ENCODE assay signal across 28 cellular contexts in genomic region chr11:69416746-69417145, GRCh38.
A peak's percentile ranks its signal among the peaks of the same experiment; 100 is the strongest.
DNase-seq lines count a peak whose midpoint lies in the region; ATAC-seq and TF ChIP-seq lines count a peak whose summit lies in the region.
"Had no signal": no experiment of that assay in that cellular context is flagged by ENCODE, and none has a peak within 500 bp of the region (broad histone marks: within the 10 kb centered on the region; RNA-seq: fewer than 3 reads in every experiment).

No MANE protein-coding gene starts in this region.

- no peak overlapping the region for H3K9ac ChIP-seq in subcutaneous abdominal adipose tissue (ENCODE audit: low read length in 5 of 5)

- H4K20me1 ChIP-seq in GM23338 (replicated peaks; ENCODE audit: insufficient read depth) (no peaks in the 10 kb centered on the region), hepatocyte (ENCODE audit: insufficient read depth, poor library complexity, severe bottlenecking) (no peaks in the 10 kb centered on the region)

- no peak overlapping the region for H3K4me3 Mint-ChIP-seq in GM23338
- no peak overlapping the region for H3K4me3 Mint-ChIP-seq in activated T-helper 1 cell treated with anti-CD3 and anti-CD28 coated beads, Interleukin-12 subunit alpha, Interleukin-12 subunit beta, Interleukin-2, Interleukin-4 antibody, amounts not matched to agents 30 ng/mL and 10 ng/mL and 1 ng/mL, durations not matched to agents 14 hours and 24 hours and 36 hours
- H3K4me3 Mint-ChIP-seq: activated naive CD8-positive, alpha-beta T cell treated with anti-CD3 and anti-CD28 coated beads, Interleukin-2, amount 10 ng/mL, durations not matched to agents 7 days and 5 days; activated T-cell treated with anti-CD3 and anti-CD28 coated beads, Interleukin-2, amount 50 U/mL, for 4 hours; naive thymus-derived CD8-positive, alpha-beta T cell; T-helper 17 cell had no signal

- H3K27ac ChIP-seq in GM23338 (ENCODE audit: low read depth) = no peak overlapping the region
- peak overlapping the region; percentile 91 for H3K27ac ChIP-seq in SJSA1
- H3K27ac ChIP-seq in hepatocyte = peak overlapping the region; percentile 25
- peak overlapping the region; percentile 18 for H3K27ac ChIP-seq in subcutaneous abdominal adipose tissue (ENCODE audit: low read depth, low read length)
- H3K27ac ChIP-seq in transverse colon = no peak overlapping the region
- H3K27ac ChIP-seq: C4-2B, lower lobe of right lung, ovary had no signal

- DNase-seq in GM23338 (ENCODE audit: low spot score) (no peak), SJSA1 (ENCODE audit: low read depth in 1 of 2, low spot score in 2 of 2) (no peak), hepatocyte (ENCODE audit: low spot score) (no peak), transverse colon (no peak), NCI-H1436 treated with DMSO at 0.1 percent for 48 hours (lab: John Stamatoyannopoulos, UW) (no peak)
- no peak for DNase-seq in activated T-helper 1 cell treated with anti-CD3 and anti-CD28 coated beads, Interleukin-12 subunit alpha, Interleukin-12 subunit beta, Interleukin-2, Interleukin-4 antibody, amounts not matched to agents 30 ng/mL and 10 ng/mL and 1 ng/mL, durations not matched to agents 14 hours and 24 hours and 36 hours (ENCODE audit: low spot score)
- DNase-seq: activated CD4-positive, alpha-beta T cell treated with anti-CD3 and anti-CD28 coated beads, Interleukin-2, amount 50 U/mL, for 1 hour; activated CD4-positive, CD25-positive, alpha-beta regulatory T cell; activated gamma-delta T cell treated with Interleukin-2 at 50 U/mL for 16 hours; activated naive CD8-positive, alpha-beta T cell treated with anti-CD3 and anti-CD28 coated beads, Interleukin-2, amount 10 ng/mL, durations not matched to agents 7 days and 5 days; activated T-cell treated with anti-CD3 and anti-CD28 coated beads, Interleukin-2, amount 50 U/mL, for 4 hours; caudate nucleus; cortex of kidney; DMS79; effector memory CD4-positive, alpha-beta T cell; lower lobe of right lung; naive thymus-derived CD8-positive, alpha-beta T cell; NCI-H2107; NCI-H446; ovary; stimulated activated CD4-positive, alpha-beta T cell treated with anti-CD3 and anti-CD28 coated beads, Interleukin-2, amount 100 ng/mL, for 24 hours; stimulated activated naive CD8-positive, alpha-beta T cell treated with anti-CD3 and anti-CD28 coated beads, Interleukin-15, Interleukin-2, amounts not matched to agents 100 U/mL and 50 U/mL, for 24 hours; T-helper 17 cell had no signal

- TF ChIP-seq EP300 in transverse colon (IDR thresholded peaks at IDR 0.05; ENCODE audit: low read depth) = no peak

- no peak overlapping the region for H3K4me3 ChIP-seq in GM23338
- no peak overlapping the region for H3K4me3 ChIP-seq in SJSA1
- H3K4me3 ChIP-seq in hepatocyte = no peak overlapping the region
- H3K4me3 ChIP-seq in subcutaneous abdominal adipose tissue (ENCODE audit: low read depth in 1 of 5, low read length in 5 of 5) = no peak overlapping the region
- H3K4me3 ChIP-seq in transverse colon = no peak overlapping the region
- H3K4me3 ChIP-seq: lower lobe of right lung, ovary, spleen had no signal

- no peak for TF ChIP-seq POLR2A in transverse colon (IDR thresholded peaks at IDR 0.05)

- intact Hi-C loops in transverse colon (cut with DNase I; ENCODE audit: low total_unique reads) = no loop called here
- intact Hi-C loops in activated T-helper 1 cell treated with anti-CD3 and anti-CD28 coated beads, Interleukin-12 subunit alpha, Interleukin-12 subunit beta, Interleukin-2, Interleukin-4 antibody, amounts not matched to agents 30 ng/mL and 10 ng/mL and 1 ng/mL, durations not matched to agents 14 hours and 24 hours and 36 hours (cut with micrococcal nuclease) = no loop called here

- H2AFZ ChIP-seq in GM23338 = 0 out of 2 replicates have a peak overlapping the region, but pooled peaks have one; percentile 76
- H2AFZ ChIP-seq in hepatocyte = no peak overlapping the region

- peaks cover 15% of the 10 kb centered on the region for H3K4me1 ChIP-seq in GM23338 (ENCODE audit: insufficient read depth)
- H3K4me1 ChIP-seq in SJSA1 (replicated peaks) = peaks cover 57% of the 10 kb centered on the region
- peaks cover 27% of the 10 kb centered on the region for H3K4me1 ChIP-seq in hepatocyte (ENCODE audit: insufficient read depth)
- peaks cover 5 to 46% (median 29%) of the 10 kb centered on the region in 5 donors for H3K4me1 ChIP-seq in subcutaneous abdominal adipose tissue (ENCODE audit: control insufficient read depth in 5 of 5, insufficient read depth in 5 of 5, low read length in 5 of 5)
- peaks cover 0 to 5% (median 0%) of the 10 kb centered on the region in 4 donors for H3K4me1 ChIP-seq in transverse colon

- TF ChIP-seq CTCF in GM23338 (conservative IDR thresholded peaks at IDR 0.05; ENCODE audit: low read depth in 2 of 2) = no peak
- TF ChIP-seq CTCF in hepatocyte (IDR thresholded peaks at IDR 0.05; ENCODE audit: poor library complexity) = no peak
- no peak for TF ChIP-seq CTCF in transverse colon (IDR thresholded peaks at IDR 0.05)

- H3K9me3 Mint-ChIP-seq in GM23338 = peaks cover 9% of the 10 kb centered on the region
- no peaks in the 10 kb centered on the region for H3K9me3 Mint-ChIP-seq in activated T-helper 1 cell treated with anti-CD3 and anti-CD28 coated beads, Interleukin-12 subunit alpha, Interleukin-12 subunit beta, Interleukin-2, Interleukin-4 antibody, amounts not matched to agents 30 ng/mL and 10 ng/mL and 1 ng/mL, durations not matched to agents 14 hours and 24 hours and 36 hours
- H3K9me3 Mint-ChIP-seq: activated naive CD8-positive, alpha-beta T cell treated with anti-CD3 and anti-CD28 coated beads, Interleukin-2, amount 10 ng/mL, durations not matched to agents 7 days and 5 days; activated T-cell treated with anti-CD3 and anti-CD28 coated beads, Interleukin-2, amount 50 U/mL, for 4 hours had no signal

- 71% methylated on average over 8 of the region's 8 CpGs for WGBS in hepatocyte (ENCODE audit: low lambda C conversion rate, missing lambda C conversion rate)
- 66 to 77% methylated on average over 7 to 8 of the region's 8 CpGs for WGBS in transverse colon (ENCODE audit: low coverage in 1 of 2), 2 donors

- H3K36me3 ChIP-seq in GM23338 (ENCODE audit: insufficient read depth) (no peaks in the 10 kb centered on the region), SJSA1 (no peaks in the 10 kb centered on the region), hepatocyte (replicated peaks; ENCODE audit: insufficient read depth, low read depth) (no peaks in the 10 kb centered on the region), subcutaneous abdominal adipose tissue (ENCODE audit: control insufficient read depth in 5 of 5, insufficient read depth in 5 of 5, low read length in 5 of 5) (no peaks in the 10 kb centered on the region), transverse colon (no peaks in the 10 kb centered on the region)
- H3K36me3 ChIP-seq: lower lobe of right lung, ovary, spleen had no signal

- peaks cover 7% of the 10 kb centered on the region for H3K27me3 Mint-ChIP-seq in GM23338 (ENCODE audit: insufficient read depth, low read depth, poor library complexity)
- no peaks in the 10 kb centered on the region for H3K27me3 Mint-ChIP-seq in activated T-helper 1 cell treated with anti-CD3 and anti-CD28 coated beads, Interleukin-12 subunit alpha, Interleukin-12 subunit beta, Interleukin-2, Interleukin-4 antibody, amounts not matched to agents 30 ng/mL and 10 ng/mL and 1 ng/mL, durations not matched to agents 14 hours and 24 hours and 36 hours (ENCODE audit: insufficient read depth)
- H3K27me3 Mint-ChIP-seq: activated naive CD8-positive, alpha-beta T cell treated with anti-CD3 and anti-CD28 coated beads, Interleukin-2, amount 10 ng/mL, durations not matched to agents 7 days and 5 days; T-helper 17 cell had no signal

- no peaks in the 10 kb centered on the region for H3K79me2 ChIP-seq in GM23338 (replicated peaks; ENCODE audit: insufficient read depth)
- H3K79me2 ChIP-seq in hepatocyte = no peaks in the 10 kb centered on the region

- H3K4me1 Mint-ChIP-seq in GM23338 = peaks cover 13% of the 10 kb centered on the region; the same call in 2 of the 3 replicates
- no peaks in the 10 kb centered on the region for H3K4me1 Mint-ChIP-seq in activated T-helper 1 cell treated with anti-CD3 and anti-CD28 coated beads, Interleukin-12 subunit alpha, Interleukin-12 subunit beta, Interleukin-2, Interleukin-4 antibody, amounts not matched to agents 30 ng/mL and 10 ng/mL and 1 ng/mL, durations not matched to agents 14 hours and 24 hours and 36 hours (ENCODE audit: low read depth)
- H3K4me1 Mint-ChIP-seq: activated naive CD8-positive, alpha-beta T cell treated with anti-CD3 and anti-CD28 coated beads, Interleukin-2, amount 10 ng/mL, durations not matched to agents 7 days and 5 days; naive thymus-derived CD8-positive, alpha-beta T cell; T-helper 17 cell had no signal

- no peaks in the 10 kb centered on the region for H3K36me3 Mint-ChIP-seq in GM23338 (ENCODE audit: low read depth)
- no peaks in the 10 kb centered on the region for H3K36me3 Mint-ChIP-seq in activated T-helper 1 cell treated with anti-CD3 and anti-CD28 coated beads, Interleukin-12 subunit alpha, Interleukin-12 subunit beta, Interleukin-2, Interleukin-4 antibody, amounts not matched to agents 30 ng/mL and 10 ng/mL and 1 ng/mL, durations not matched to agents 14 hours and 24 hours and 36 hours (ENCODE audit: low read depth)
- H3K36me3 Mint-ChIP-seq: activated naive CD8-positive, alpha-beta T cell treated with anti-CD3 and anti-CD28 coated beads, Interleukin-2, amount 10 ng/mL, durations not matched to agents 7 days and 5 days had no signal

- H3K27me3 ChIP-seq in GM23338 (ENCODE audit: insufficient read depth) (no peaks in the 10 kb centered on the region), SJSA1 (replicated peaks) (no peaks in the 10 kb centered on the region), hepatocyte (no peaks in the 10 kb centered on the region), subcutaneous abdominal adipose tissue (ENCODE audit: control insufficient read depth in 5 of 5, insufficient read depth in 4 of 5, low read length in 5 of 5) (peaks cover 0 to 7% (median 0%) of the 10 kb centered on the region in 5 donors), transverse colon (no peaks in the 10 kb centered on the region)
- H3K27me3 ChIP-seq: ovary had no signal

- no peaks in the 10 kb centered on the region for H3K9me3 ChIP-seq in SJSA1 (replicated peaks)
- no peaks in the 10 kb centered on the region for H3K9me3 ChIP-seq in hepatocyte (ENCODE audit: low read depth)
- H3K9me3 ChIP-seq in subcutaneous abdominal adipose tissue (ENCODE audit: control insufficient read depth in 5 of 5, low read length in 5 of 5) = no peaks in the 10 kb centered on the region
- H3K9me3 ChIP-seq in transverse colon = no peaks in the 10 kb centered on the region
- H3K9me3 ChIP-seq: lower lobe of right lung, ovary had no signal

- no peak for ATAC-seq in GM23338
- ATAC-seq: activated T-cell treated with anti-CD3 and anti-CD28 coated beads, Interleukin-2, amount 50 U/mL, for 4 hours; HepG2; naive thymus-derived CD8-positive, alpha-beta T cell; SK-N-SH treated with all-trans-retinoic acid at 6 μM for 48 hours; stimulated activated naive CD8-positive, alpha-beta T cell treated with anti-CD3 and anti-CD28 coated beads, Interleukin-15, Interleukin-2, amounts not matched to agents 100 U/mL and 50 U/mL, for 24 hours; T-helper 17 cell had no signal

- H3K9me2 ChIP-seq in GM23338 (ENCODE audit: insufficient read depth) (no peaks in the 10 kb centered on the region), hepatocyte (replicated peaks; ENCODE audit: insufficient read depth) (no peaks in the 10 kb centered on the region)

- H3K4me2 ChIP-seq in GM23338 = 0 out of 2 replicates have a peak overlapping the region, but pooled peaks have one; percentile 53
- peak overlapping the region; percentile 2 for H3K4me2 ChIP-seq in hepatocyte

- in situ Hi-C loops in transverse colon (cut with MboI; ENCODE audit: low pct_ligation_motif_present in 1 of 4, low pct_unique_long_range_greater_than_20kb in 1 of 4, low sequenced_read_pairs in 3 of 4) = no loop called here

- peak overlapping the region; percentile 36; the same call in 1 of the 2 replicates for H3K27ac Mint-ChIP-seq in GM23338
- H3K27ac Mint-ChIP-seq in activated T-helper 1 cell treated with anti-CD3 and anti-CD28 coated beads, Interleukin-12 subunit alpha, Interleukin-12 subunit beta, Interleukin-2, Interleukin-4 antibody, amounts not matched to agents 30 ng/mL and 10 ng/mL and 1 ng/mL, durations not matched to agents 14 hours and 24 hours and 36 hours = no peak overlapping the region
- H3K27ac Mint-ChIP-seq: activated naive CD8-positive, alpha-beta T cell treated with anti-CD3 and anti-CD28 coated beads, Interleukin-2, amount 10 ng/mL, durations not matched to agents 7 days and 5 days; naive thymus-derived CD8-positive, alpha-beta T cell; T-helper 17 cell had no signal

- no peaks in the 10 kb centered on the region for H3F3A ChIP-seq in GM23338 (replicated peaks; ENCODE audit: low read depth)

Comparison
In these comparisons a context has a peak if more than half of its experiments do, and no peak if none do; other contexts are left out.
1. H3K27ac ChIP-seq: peak in SJSA1 (single experiment), hepatocyte (single experiment) and subcutaneous abdominal adipose tissue (single experiment); none in GM23338 (single experiment) and transverse colon (0 of 4).